Comparison of ENCODE assay signal across 1 cellular context in the genomic region with DNA sequence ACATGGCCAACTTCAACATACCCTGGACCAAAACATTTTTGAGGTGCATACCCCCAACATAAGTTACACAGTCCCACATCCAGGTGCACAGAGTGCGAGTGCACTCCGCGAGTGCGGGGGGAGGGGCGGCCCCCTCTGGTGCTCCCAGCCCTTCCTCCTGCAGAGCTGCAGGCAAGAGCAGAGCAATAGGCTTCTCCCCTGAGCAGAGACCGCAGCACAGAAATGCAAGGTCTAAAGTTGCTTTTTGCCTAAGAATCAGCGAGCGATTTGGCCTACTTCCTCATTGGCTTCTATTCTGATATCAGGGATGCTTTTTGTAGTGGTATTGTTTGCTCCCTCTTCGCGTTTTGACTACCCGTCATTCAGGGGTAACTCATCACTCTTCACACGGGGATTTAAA.
TF ChIP-seq lines count a peak whose summit lies in the region.

No MANE protein-coding gene starts in this region.

TF ChIP-seq in H1, 55 proteins besides CTCF, POLR2A, EP300 and RAD21:
- TF ChIP-seq ASH2L (IDR thresholded peaks at IDR 0.05; ENCODE audit: low read length) (peak; percentile 65), EGR1 (IDR thresholded peaks at IDR 0.05; ENCODE audit: borderline replicate concordance, low read depth, low read length) (no peak), POLR2AphosphoS5 (IDR thresholded peaks at IDR 0.05; ENCODE audit: low read depth, low read length) (peak; percentile 17; the same call in 1 of the 2 replicates), SP1 (IDR thresholded peaks at IDR 0.05; ENCODE audit: low read depth, low read length) (peak; percentile 41; the same call in 1 of the 2 replicates), CBX8 (IDR thresholded peaks at IDR 0.05; ENCODE audit: borderline replicate concordance, low read depth, low read length) (no peak)
- TF ChIP-seq, protein P1, sequence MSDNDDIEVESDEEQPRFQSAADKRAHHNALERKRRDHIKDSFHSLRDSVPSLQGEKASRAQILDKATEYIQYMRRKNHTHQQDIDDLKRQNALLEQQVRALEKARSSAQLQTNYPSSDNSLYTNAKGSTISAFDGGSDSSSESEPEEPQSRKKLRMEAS (IDR thresholded peaks at IDR 0.05), result peak; percentile 11; the same call in 1 of the 2 replicates
